Comparison of ENCODE assay signal across 30 cellular contexts in the genomic region with DNA sequence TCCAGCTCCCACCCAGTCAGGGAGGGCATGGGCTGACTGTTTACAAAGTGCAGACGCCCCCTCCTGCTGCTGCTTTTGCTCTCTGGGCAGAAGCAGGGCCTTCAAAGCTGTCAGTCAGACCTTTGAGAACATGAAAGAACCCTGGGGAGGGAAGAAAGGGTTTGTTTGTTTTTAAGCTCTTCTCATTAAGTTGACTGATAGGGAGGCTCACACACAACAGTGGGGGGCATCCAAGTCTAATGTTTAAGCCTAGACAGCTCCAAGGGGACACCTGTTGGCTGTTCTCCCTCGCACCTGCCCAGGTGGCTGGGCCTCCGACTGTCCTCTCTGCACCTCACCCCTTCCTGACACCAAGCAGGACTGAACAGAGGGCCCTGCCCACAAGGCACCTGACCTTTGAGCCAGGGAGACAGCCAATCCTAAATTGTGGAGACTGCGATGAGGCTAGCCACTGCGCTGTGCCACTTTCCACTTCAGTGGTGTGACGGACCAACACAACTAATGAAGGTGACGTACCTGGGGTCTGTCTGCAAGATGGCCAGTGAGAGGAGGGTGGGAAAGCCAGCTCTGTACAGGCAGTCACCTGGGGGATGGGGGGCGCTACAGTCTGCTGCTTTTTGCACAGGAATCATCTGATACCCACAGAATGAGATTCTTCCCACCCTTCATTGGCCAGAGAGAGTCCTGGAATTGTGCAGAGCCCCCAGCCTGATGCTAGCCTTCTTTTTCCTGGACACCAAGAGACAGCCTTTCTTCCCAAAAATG. TPM values are rescaled to one million over a fixed set of nuclear protein-coding genes. Genes with fewer than 3 reads are reported as not detected.
A peak's percentile ranks its signal among the peaks of the same experiment; 100 is the strongest.
DNase-seq lines count a peak whose midpoint lies in the region; ATAC-seq and TF ChIP-seq lines count a peak whose summit lies in the region.
"Had no signal": no experiment of that assay in that cellular context is flagged by ENCODE, and none has a peak within 500 bp of the region (broad histone marks: within the 10 kb centered on the region; RNA-seq: fewer than 3 reads in every experiment).

No MANE protein-coding gene starts in this region.

- H4K20me1 ChIP-seq in neural progenitor cell (ENCODE audit: low read depth): peaks cover 38% of the 10 kb centered on the region

- peak overlapping the region; percentile 80 for H3K27ac Mint-ChIP-seq in neural progenitor cell
- H3K27ac Mint-ChIP-seq: activated CD4-positive, alpha-beta T cell treated with anti-CD3 and anti-CD28 coated beads, Interleukin-2, amount 10 ng/mL, durations not matched to agents 24 days and 14 days; activated naive CD8-positive, alpha-beta T cell treated with anti-CD3 and anti-CD28 coated beads, Interleukin-2, amount 50 U/mL, for 24 hours; mesothelial cell of epicardium; naive B cell had no signal

- no peaks in the 10 kb centered on the region for H3K27me3 Mint-ChIP-seq in neural progenitor cell (ENCODE audit: insufficient read depth, low read depth)
- H3K27me3 Mint-ChIP-seq: activated CD4-positive, alpha-beta T cell treated with anti-CD3 and anti-CD28 coated beads, Interleukin-2, amount 10 ng/mL, durations not matched to agents 24 days and 14 days had no signal

- H3K4me3 ChIP-seq in ascending aorta: no peak overlapping the region
- no peak overlapping the region for H3K4me3 ChIP-seq in neural progenitor cell
- no peak overlapping the region for H3K4me3 ChIP-seq in uterus
- H3K4me3 ChIP-seq: body of pancreas, HAP-1, stomach, tibial nerve had no signal

- no peak overlapping the region for H2AFZ ChIP-seq in neural progenitor cell (replicated peaks)

- H3K9me3 ChIP-seq in ascending aorta (no peaks in the 10 kb centered on the region), neural progenitor cell (ENCODE audit: low read depth) (no peaks in the 10 kb centered on the region), uterus (no peaks in the 10 kb centered on the region)
- H3K9me3 ChIP-seq: body of pancreas, HAP-1, stomach, tibial nerve had no signal

- no peak for TF ChIP-seq CTCF in ascending aorta (IDR thresholded peaks at IDR 0.05)
- TF ChIP-seq CTCF in neural progenitor cell (IDR thresholded peaks at IDR 0.05): peak; percentile 30
- no peak for TF ChIP-seq CTCF in uterus (IDR thresholded peaks at IDR 0.05)

- peak overlapping the region; percentile 80 to 84 for H3K27ac ChIP-seq in ascending aorta
- no peak overlapping the region for H3K27ac ChIP-seq in neural progenitor cell
- H3K27ac ChIP-seq in uterus: no peak overlapping the region
- H3K27ac ChIP-seq: body of pancreas, stomach, tibial nerve, WERI-Rb-1 had no signal

- peaks cover 12% of the 10 kb centered on the region for H3K79me2 ChIP-seq in neural progenitor cell (ENCODE audit: low read depth)

- H3K4me3 Mint-ChIP-seq in neural progenitor cell: peak overlapping the region; percentile 14
- H3K4me3 Mint-ChIP-seq: activated CD4-positive, alpha-beta T cell treated with anti-CD3 and anti-CD28 coated beads, Interleukin-2, amount 10 ng/mL, durations not matched to agents 24 days and 14 days; activated naive CD8-positive, alpha-beta T cell treated with anti-CD3 and anti-CD28 coated beads, Interleukin-2, amount 50 U/mL, for 24 hours; mesothelial cell of epicardium had no signal

- H3K4me1 Mint-ChIP-seq in neural progenitor cell: peaks cover 57% of the 10 kb centered on the region
- H3K4me1 Mint-ChIP-seq: activated CD4-positive, alpha-beta T cell treated with anti-CD3 and anti-CD28 coated beads, Interleukin-2, amount 10 ng/mL, durations not matched to agents 24 days and 14 days; activated naive CD8-positive, alpha-beta T cell treated with anti-CD3 and anti-CD28 coated beads, Interleukin-2, amount 50 U/mL, for 24 hours; naive B cell had no signal

- peaks cover 27% of the 10 kb centered on the region for H3K36me3 Mint-ChIP-seq in neural progenitor cell
- H3K36me3 Mint-ChIP-seq: mesothelial cell of epicardium, naive B cell had no signal

- H3K36me3 ChIP-seq in ascending aorta: no peaks in the 10 kb centered on the region
- H3K36me3 ChIP-seq in neural progenitor cell: no peaks in the 10 kb centered on the region
- H3K36me3 ChIP-seq in uterus: no peaks in the 10 kb centered on the region
- H3K36me3 ChIP-seq: HAP-1, stomach, tibial nerve, WERI-Rb-1 had no signal

- H3K27me3 ChIP-seq in ascending aorta (no peaks in the 10 kb centered on the region), neural progenitor cell (peaks cover 55% of the 10 kb centered on the region), uterus (no peaks in the 10 kb centered on the region)
- H3K27me3 ChIP-seq: body of pancreas, stomach, tibial nerve had no signal

- H3K4me2 ChIP-seq in neural progenitor cell: peak overlapping the region; percentile 66

- peaks cover 11% of the 10 kb centered on the region for H3K9me3 Mint-ChIP-seq in neural progenitor cell
- H3K9me3 Mint-ChIP-seq: activated CD4-positive, alpha-beta T cell treated with anti-CD3 and anti-CD28 coated beads, Interleukin-2, amount 10 ng/mL, durations not matched to agents 24 days and 14 days; activated naive CD8-positive, alpha-beta T cell treated with anti-CD3 and anti-CD28 coated beads, Interleukin-2, amount 50 U/mL, for 24 hours; mesothelial cell of epicardium had no signal

- TF ChIP-seq POLR2A in uterus (IDR thresholded peaks at IDR 0.05): no peak

- H3K9ac ChIP-seq in neural progenitor cell: no peak overlapping the region

- peaks cover 0 to 14% of the 10 kb centered on the region in 2 donors for H3K4me1 ChIP-seq in ascending aorta
- peaks cover 36% of the 10 kb centered on the region for H3K4me1 ChIP-seq in neural progenitor cell
- H3K4me1 ChIP-seq in uterus: no peaks in the 10 kb centered on the region
- H3K4me1 ChIP-seq: body of pancreas, HAP-1, stomach, tibial nerve had no signal

- peaks cover 29% of the 10 kb centered on the region for H3F3A ChIP-seq in neural progenitor cell (ENCODE audit: low read depth)

- peak; percentile 90 for DNase-seq in COR-L47 (lab: John Stamatoyannopoulos, UW)
- DNase-seq in NCI-H1417 treated with DMSO at 0.1 percent for 48 hours (lab: John Stamatoyannopoulos, UW): peak; percentile 42
- DNase-seq in ascending aorta (ENCODE audit: low spot score in 2 of 2): no peak
- peak; percentile 75 for DNase-seq in neural progenitor cell (ENCODE audit: low spot score)
- no peak for DNase-seq in stimulated activated CD4-positive, alpha-beta T cell treated with anti-CD3 and anti-CD28 coated beads, Interleukin-4, amount 100 ng/mL, for 4 hours
- DNase-seq in HuH-7.5 (ENCODE audit: low spot score): no peak
- DNase-seq in uterus: no peak
- DNase-seq: activated CD4-positive, alpha-beta T cell treated with anti-CD3 and anti-CD28 coated beads, Interleukin-2, amount 10 ng/mL, durations not matched to agents 24 days and 14 days; activated gamma-delta T cell; activated naive CD8-positive, alpha-beta T cell treated with anti-CD3 and anti-CD28 coated beads, Interleukin-2, amount 50 U/mL, for 24 hours; activated T-cell treated with anti-CD3 and anti-CD28 coated beads, Interleukin-2, amount 50 U/mL, for 1 hour; body of pancreas; cerebellar nuclear complex; DND-41; left ventricle myocardium superior; naive B cell; NCI-H1092 treated with DMSO at 0.1 percent for 48 hours; NCI-H446 treated with DMSO at 0.1 percent for 48 hours; SHP77 treated with DMSO at 0.1 percent for 48 hours; stimulated activated CD8-positive, alpha-beta memory T cell treated with anti-CD3 and anti-CD28 coated beads, Interleukin-4, amount 100 ng/mL, for 48 hours; stomach; T-helper 9 cell; WERI-Rb-1 had no signal

- no peak for ATAC-seq in GM21786 (IDR thresholded peaks at IDR 0.05; ENCODE audit: unreplicated experiment)
- ATAC-seq: activated naive CD8-positive, alpha-beta T cell treated with anti-CD3 and anti-CD28 coated beads, Interleukin-2, amount 50 U/mL, for 24 hours; body of pancreas; left ventricle myocardium superior had no signal

- intact Hi-C loops in ascending aorta (cut with DNase I) (loop anchor here (5.0 kb wide), 1 partner anchor 543 kb away; no protein-coding TSS in a partner anchor), uterus (cut with DNase I; ENCODE audit: low total_unique reads) (no loop called here)

RNA-seq across cellular contexts. Expression of gene ST6GAL2, which starts 16.3 kb away (rescaled TPM):
- 55.5 TPM for total RNA-seq in ascending aorta
- total RNA-seq in neural progenitor cell (ENCODE audit: low replicate concordance): 10.1 and 12.8 TPM in 2 replicates
- 10 to 100 TPM in 1 of 4 donors, 1 to 10 TPM in 1, under 1 TPM in 1, not detected in 1; 0.51 to 64.2 (median 2.6) TPM for total RNA-seq in uterus
- total RNA-seq: activated CD4-positive, alpha-beta T cell treated with anti-CD3 and anti-CD28 coated beads, Interleukin-2, amount 10 ng/mL, durations not matched to agents 24 days and 14 days; activated CD8-positive, alpha-beta memory T cell treated with anti-CD3 and anti-CD28 coated beads for 36 hours; HT-29; M059J; tibial nerve had no signal

Comparison
In these comparisons a context has a peak if more than half of its experiments do, and no peak if none do; other contexts are left out.
1. DNase-seq: peak in COR-L47 (single experiment), NCI-H1417 treated with DMSO at 0.1 percent for 48 hours (single experiment) and neural progenitor cell (single experiment); none in ascending aorta (0 of 2), stimulated activated CD4-positive, alpha-beta T cell treated with anti-CD3 and anti-CD28 coated beads, Interleukin-4, amount 100 ng/mL, for 4 hours (0 of 2), HuH-7.5 (single experiment) and uterus (0 of 2).
2. H3K27ac ChIP-seq: peak in ascending aorta (2 of 2); none in neural progenitor cell (single experiment) and uterus (0 of 2).